In genomic region chr1:227545361-227545760, GRCh38 we compare ENCODE assay signal across 20 cellular contexts.
"Had no signal": no experiment of that assay in that cellular context is flagged by ENCODE, and none has a peak within 500 bp of the region (broad histone marks: within the 10 kb centered on the region; RNA-seq: fewer than 3 reads in every experiment).

No MANE protein-coding gene starts in this region.

- DNase-seq: cerebellar nuclear complex; colonic mucosa; dermis blood vessel endothelial cell; gastrocnemius medialis; islet precursor cell; mammary epithelial cell; naive thymus-derived CD8-positive, alpha-beta T cell; retina; right lobe of liver; stimulated activated CD4-positive, alpha-beta T cell treated with anti-CD3 and anti-CD28 coated beads, Interleukin-12 subunit alpha, Interleukin-12 subunit beta, amount 100 ng/mL, for 4 hours; stimulated activated CD4-positive, alpha-beta T cell treated with anti-CD3 and anti-CD28 coated beads, Interleukin-2, amount 100 ng/mL, for 48 hours; stimulated activated naive CD8-positive, alpha-beta T cell treated with anti-CD3 and anti-CD28 coated beads, Interleukin-15, Interleukin-2, amounts not matched to agents 100 U/mL and 50 U/mL, for 24 hours; tibial artery; upper lobe of right lung had no signal

- H3K4me1 ChIP-seq: colonic mucosa, parathyroid adenoma, right lobe of liver had no signal

- H3K27ac ChIP-seq: colonic mucosa, gastrocnemius medialis, parathyroid adenoma, psoas muscle, right lobe of liver, suprapubic skin, tibial artery, upper lobe of right lung, vagina had no signal

- H3K9ac ChIP-seq: parathyroid adenoma had no signal

- H3K4me3 ChIP-seq: colonic mucosa, gastrocnemius medialis, psoas muscle, right lobe of liver, suprapubic skin, tibial artery, upper lobe of right lung, vagina had no signal

- H3K9me3 ChIP-seq: colonic mucosa, gastrocnemius medialis, psoas muscle, right lobe of liver, suprapubic skin, tibial artery, upper lobe of right lung, vagina had no signal

- H3K27me3 ChIP-seq: colonic mucosa, gastrocnemius medialis, right lobe of liver, suprapubic skin, tibial artery, upper lobe of right lung, vagina had no signal

- H2AFZ ChIP-seq: parathyroid adenoma had no signal

- H3K36me3 ChIP-seq: colonic mucosa, gastrocnemius medialis, right lobe of liver, suprapubic skin, tibial artery, upper lobe of right lung, vagina had no signal

- ATAC-seq: esophagus mucosa; gastrocnemius medialis; left lobe of liver; naive thymus-derived CD8-positive, alpha-beta T cell; psoas muscle; right lobe of liver; stimulated activated naive CD8-positive, alpha-beta T cell treated with anti-CD3 and anti-CD28 coated beads, Interleukin-15, Interleukin-2, amounts not matched to agents 100 U/mL and 50 U/mL, for 24 hours; upper lobe of right lung had no signal
